Comparison of ENCODE assay signal across 8 cellular contexts in genomic region chr13:39602277-39602613, GRCh38.
DNase-seq lines count a peak whose midpoint lies in the region; ATAC-seq, FAIRE-seq and TF ChIP-seq lines count a peak whose summit lies in the region.

No MANE protein-coding gene starts in this region.

- H3K27me3 ChIP-seq in KMS-11 (ENCODE audit: insufficient read depth, low read depth) = no peaks in the 10 kb centered on the region

- H3K27ac Mint-ChIP-seq in nephron progenitor cell = peak overlapping the region; percentile 46

- H3K4me1 ChIP-seq in KMS-11 (ENCODE audit: low read depth, poor library complexity, severe bottlenecking) = no peaks in the 10 kb centered on the region

- H2AFZ ChIP-seq in KMS-11 (ENCODE audit: low read depth) = peak overlapping the region; percentile 89

- no peaks in the 10 kb centered on the region for H3K36me3 Mint-ChIP-seq in nephron progenitor cell (ENCODE audit: low read depth)

- DNase-seq in coronary artery (ENCODE audit: low spot score) (no peak), nephron progenitor cell (no peak), H54 (ENCODE audit: insufficient read length, low spot score) (no peak), NCI-H2107 treated with DMSO at 0.1 percent for 48 hours (lab: John Stamatoyannopoulos, UW; ENCODE audit: unreplicated experiment) (no peak)
- DNase-seq in activated CD4-positive, alpha-beta T cell treated with anti-CD3 and anti-CD28 coated beads for 48 hours = no peak

- peak; percentile 13 for ATAC-seq in GM21576 (IDR thresholded peaks at IDR 0.05; ENCODE audit: unreplicated experiment)

- TF ChIP-seq CTCF in GM12875 (IDR thresholded peaks at IDR 0.05; ENCODE audit: borderline replicate concordance, insufficient read depth, low read depth, low read length) (no peak), KMS-11 (conservative IDR thresholded peaks at IDR 0.05; ENCODE audit: low read depth, low read length) (no peak), coronary artery (IDR thresholded peaks at IDR 0.05) (peak; percentile 16), nephron progenitor cell (IDR thresholded peaks at IDR 0.05) (peak; percentile 8)

- H3K4me3 Mint-ChIP-seq in nephron progenitor cell = peak overlapping the region; percentile 88

- no peaks in the 10 kb centered on the region for H3K36me3 ChIP-seq in KMS-11 (ENCODE audit: insufficient read depth)

- H3K4me3 ChIP-seq in GM12875 (ENCODE audit: low read depth, low read length) = peak overlapping the region; percentile 70
- H3K4me3 ChIP-seq in KMS-11 (IDR thresholded peaks at IDR 0.05; ENCODE audit: insufficient read depth, low read depth, low read length) = no peak overlapping the region
- H3K4me3 ChIP-seq in coronary artery = peak overlapping the region; percentile 92

- no peaks in the 10 kb centered on the region for H3K79me2 ChIP-seq in KMS-11 (ENCODE audit: insufficient read depth, low read depth)

- TF ChIP-seq POLR2A in H54 (IDR thresholded peaks at IDR 0.05; ENCODE audit: low read depth, low read length) = no peak

- no peak for FAIRE-seq in H54 (lab: Jason Lieb, UNC)

- peak overlapping the region; percentile 29; the same call in 1 of the 2 replicates for H3K9ac ChIP-seq in KMS-11

- no peaks in the 10 kb centered on the region for H4K20me1 ChIP-seq in KMS-11 (ENCODE audit: insufficient read depth)

- peaks cover 3% of the 10 kb centered on the region for H3K27me3 Mint-ChIP-seq in nephron progenitor cell (ENCODE audit: low read depth, poor library complexity)

- H3K9me3 Mint-ChIP-seq in nephron progenitor cell = no peaks in the 10 kb centered on the region

- H3K4me1 Mint-ChIP-seq in nephron progenitor cell = peaks cover 54% of the 10 kb centered on the region

- H3K27ac ChIP-seq in KMS-11 = no peak overlapping the region
- peak overlapping the region; percentile 80 to 94 for H3K27ac ChIP-seq in coronary artery

- H3K4me2 ChIP-seq in KMS-11 = peak overlapping the region; percentile 68

Comparison
In these comparisons a context has a peak if more than half of its experiments do, and no peak if none do; other contexts are left out.
1. CTCF ChIP-seq: peak in coronary artery (single experiment) and nephron progenitor cell (single experiment); none in GM12875 (single experiment) and KMS-11 (single experiment).